23 cellular contexts compared by ENCODE assay signal in the genomic region with DNA sequence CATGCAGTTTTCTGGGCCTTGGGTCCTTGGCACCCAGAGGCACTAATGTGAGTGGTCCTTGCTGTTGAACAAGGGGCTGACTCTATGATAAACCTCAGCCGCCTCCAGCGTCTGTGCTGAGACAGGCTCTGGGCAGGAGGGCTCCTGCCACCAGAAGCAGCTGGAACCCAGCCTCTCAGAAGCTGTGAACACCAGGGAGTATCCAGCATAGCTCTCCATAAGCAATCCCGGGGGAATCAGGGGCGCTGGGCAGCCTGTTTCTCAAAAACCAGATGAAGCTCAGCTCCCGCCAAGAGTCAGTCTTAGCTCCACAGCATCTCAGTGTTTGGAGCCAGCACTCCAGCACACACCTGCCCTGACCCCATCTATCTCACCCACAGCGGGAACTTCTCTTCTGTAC.
"Had no signal": no experiment of that assay in that cellular context is flagged by ENCODE, and none has a peak within 500 bp of the region (broad histone marks: within the 10 kb centered on the region; RNA-seq: fewer than 3 reads in every experiment).

No MANE protein-coding gene starts in this region.

- H3K4me3 ChIP-seq: dorsolateral prefrontal cortex, esophagus muscularis mucosa, upper lobe of right lung had no signal

- H3K4me1 ChIP-seq: esophagus muscularis mucosa, upper lobe of right lung had no signal

- ATAC-seq: activated CD4-positive, alpha-beta T cell treated with anti-CD3 and anti-CD28 coated beads for 36 hours; effector memory CD8-positive, alpha-beta T cell; left ventricle myocardium superior; natural killer cell treated with Interleukin-12 subunit alpha and Interleukin-12 subunit beta and Interleukin-15 and Interleukin-18, amount 100 ng/mL, for 72 hours; T-helper 17 cell had no signal

- H3K27ac Mint-ChIP-seq: activated B cell treated with CpG ODN at 0.5 μM for 24 hours; activated CD4-positive, alpha-beta T cell treated with anti-CD3 and anti-CD28 coated beads for 36 hours; activated naive CD8-positive, alpha-beta T cell treated with anti-CD3 and anti-CD28 coated beads for 36 hours; effector memory CD8-positive, alpha-beta T cell; natural killer cell treated with Interleukin-12 subunit alpha and Interleukin-12 subunit beta and Interleukin-15 and Interleukin-18, amount 100 ng/mL, for 72 hours; T-helper 17 cell had no signal

- H3K27ac ChIP-seq: dorsolateral prefrontal cortex, esophagus muscularis mucosa had no signal

- H3K36me3 ChIP-seq: esophagus muscularis mucosa, upper lobe of right lung had no signal

- H3K27me3 Mint-ChIP-seq: activated CD4-positive, alpha-beta T cell treated with anti-CD3 and anti-CD28 coated beads for 36 hours; activated naive CD8-positive, alpha-beta T cell treated with anti-CD3 and anti-CD28 coated beads for 36 hours had no signal

- H3K9me3 Mint-ChIP-seq: activated B cell treated with CpG ODN at 0.5 μM for 24 hours; activated naive CD8-positive, alpha-beta T cell treated with anti-CD3 and anti-CD28 coated beads for 36 hours; effector memory CD8-positive, alpha-beta T cell; natural killer cell treated with Interleukin-12 subunit alpha and Interleukin-12 subunit beta and Interleukin-15 and Interleukin-18, amount 100 ng/mL, for 72 hours had no signal

- FAIRE-seq: astrocyte, colon, frontal cortex had no signal

- H3K27me3 ChIP-seq: dorsolateral prefrontal cortex, esophagus muscularis mucosa, upper lobe of right lung had no signal

- H3K4me1 Mint-ChIP-seq: activated B cell treated with CpG ODN at 0.5 μM for 24 hours; activated CD4-positive, alpha-beta T cell treated with anti-CD3 and anti-CD28 coated beads for 36 hours; activated naive CD8-positive, alpha-beta T cell treated with anti-CD3 and anti-CD28 coated beads for 36 hours had no signal

- DNase-seq: activated B cell treated with CpG ODN at 0.5 μM for 24 hours; activated CD4-positive, alpha-beta T cell treated with anti-CD3 and anti-CD28 coated beads for 36 hours; activated CD4-positive, alpha-beta T cell treated with anti-CD3 and anti-CD28 coated beads, Interleukin-2, amount 50 U/mL, for 48 hours; activated naive CD4-positive, alpha-beta T cell treated with Interleukin-2 at 50 U/mL for 16 hours; activated naive CD8-positive, alpha-beta T cell treated with anti-CD3 and anti-CD28 coated beads for 36 hours; central memory CD4-positive, alpha-beta T cell; dorsolateral prefrontal cortex; effector memory CD8-positive, alpha-beta T cell; hippocampal formation; left ventricle myocardium superior; mammary epithelial cell; midbrain; occipital lobe; posterior cingulate gyrus; stimulated activated CD4-positive, alpha-beta T cell treated with anti-CD3 and anti-CD28 coated beads, Interleukin-2, amount 100 ng/mL, for 48 hours; stimulated activated naive CD4-positive, alpha-beta T cell; T-helper 17 cell; upper lobe of right lung had no signal

- H3K4me3 Mint-ChIP-seq: activated B cell treated with CpG ODN at 0.5 μM for 24 hours; activated CD4-positive, alpha-beta T cell treated with anti-CD3 and anti-CD28 coated beads for 36 hours; activated naive CD8-positive, alpha-beta T cell treated with anti-CD3 and anti-CD28 coated beads for 36 hours; effector memory CD8-positive, alpha-beta T cell; natural killer cell treated with Interleukin-12 subunit alpha and Interleukin-12 subunit beta and Interleukin-15 and Interleukin-18, amount 100 ng/mL, for 72 hours; T-helper 17 cell had no signal

- H3K36me3 Mint-ChIP-seq: activated naive CD8-positive, alpha-beta T cell treated with anti-CD3 and anti-CD28 coated beads for 36 hours; natural killer cell treated with Interleukin-12 subunit alpha and Interleukin-12 subunit beta and Interleukin-15 and Interleukin-18, amount 100 ng/mL, for 72 hours had no signal

- H3K9me3 ChIP-seq: esophagus muscularis mucosa, upper lobe of right lung had no signal
